Comparison of ENCODE assay signal across 9 cellular contexts in genomic region chr6:115891111-115891669, GRCh38.
DNase-seq lines count a peak whose midpoint lies in the region; ATAC-seq and TF ChIP-seq lines count a peak whose summit lies in the region.
"Had no signal": no experiment of that assay in that cellular context is flagged by ENCODE, and none has a peak within 500 bp of the region (broad histone marks: within the 10 kb centered on the region; RNA-seq: fewer than 3 reads in every experiment).

No MANE protein-coding gene starts in this region.

- no peak overlapping the region for H3K18ac ChIP-seq in H9 (ENCODE audit: insufficient read length, low read depth, low read length)

- H4K8ac ChIP-seq in H9 (replicated peaks; ENCODE audit: insufficient read length, low read depth, low read length): no peak overlapping the region

- no peak overlapping the region for H3K4me3 ChIP-seq in mammary epithelial cell (replicated peaks in 1 of 3; ENCODE audit: insufficient read depth in 1 of 3, low read depth in 2 of 3, low read length in 3 of 3)
- H3K4me3 ChIP-seq: lung had no signal

- POLR2A ChIA-PET in GM10248 (lab: Yijun Ruan, JAX): no interaction called here

- no peak overlapping the region for H3K14ac ChIP-seq in H9 (ENCODE audit: insufficient read depth, low read length)

- H3T11ph ChIP-seq in H9 (ENCODE audit: low read length): no peak overlapping the region

- H3K79me2 ChIP-seq in mammary epithelial cell (ENCODE audit: insufficient read depth, low read length) (no peaks in the 10 kb centered on the region), H9 (ENCODE audit: insufficient read depth, low read length) (no peaks in the 10 kb centered on the region)

- no peaks in the 10 kb centered on the region for H3K36me3 ChIP-seq in mammary epithelial cell (ENCODE audit: insufficient read depth, low read length)

- H2BK12ac ChIP-seq in H9 (ENCODE audit: insufficient read length, low read depth, low read length): no peak overlapping the region

- H2BK120ac ChIP-seq in H9 (ENCODE audit: low read depth, low read length, poor library complexity, severe bottlenecking): no peak overlapping the region

- H4K20me1 ChIP-seq in mammary epithelial cell (ENCODE audit: insufficient read depth, low read length) (no peaks in the 10 kb centered on the region), H9 (ENCODE audit: control insufficient read depth, insufficient read depth, insufficient read length) (no peaks in the 10 kb centered on the region)

- H3K56ac ChIP-seq in H9 (ENCODE audit: insufficient read length, low read depth, low read length): no peak overlapping the region

- no peaks in the 10 kb centered on the region for H3K79me1 ChIP-seq in H9 (ENCODE audit: insufficient read depth, low read depth, low read length, poor library complexity, severe bottlenecking)

- H3K9me3 ChIP-seq in mammary epithelial cell (replicated peaks; ENCODE audit: insufficient read depth, low read length): no peaks in the 10 kb centered on the region
- H3K9me3 ChIP-seq in H9 (ENCODE audit: control insufficient read depth, low read depth, low read length): no peaks in the 10 kb centered on the region

- no peak overlapping the region for H2AFZ ChIP-seq in mammary epithelial cell (ENCODE audit: low read depth, low read length)
- H2AFZ ChIP-seq in H9 (ENCODE audit: low read length): no peak overlapping the region

- dilution Hi-C loops in mammary epithelial cell (cut with HindIII; ENCODE audit: low sequenced_read_pairs): no loop called here

- H3K23ac ChIP-seq in H9 (ENCODE audit: insufficient read length, low read depth, low read length): no peak overlapping the region

- H3K4me2 ChIP-seq in mammary epithelial cell (ENCODE audit: insufficient read depth, low read depth, low read length) (peak overlapping the region; percentile 19), H9 (ENCODE audit: insufficient read depth, insufficient read length, low read length) (no peak overlapping the region)

- no peak overlapping the region for H2BK15ac ChIP-seq in H9 (ENCODE audit: low read depth, low read length)

- H3K4me3 Mint-ChIP-seq in H9: no peak overlapping the region

- no peak overlapping the region for H3K4ac ChIP-seq in H9 (ENCODE audit: low read depth, low read length)

- no peak overlapping the region for H2BK5ac ChIP-seq in H9 (ENCODE audit: insufficient read length, low read length)

- no peaks in the 10 kb centered on the region for H3K27me3 ChIP-seq in mammary epithelial cell (ENCODE audit: insufficient read depth, low read length)
- H3K27me3 ChIP-seq in H9 (ENCODE audit: insufficient read depth, low read length): no peaks in the 10 kb centered on the region

- TF ChIP-seq CTCF in GM10248 (IDR thresholded peaks at IDR 0.05; ENCODE audit: control extremely low read depth, extremely low read depth, low read depth, missing control alignments): no peak
- no peak for TF ChIP-seq CTCF in mammary epithelial cell (conservative IDR thresholded peaks at IDR 0.05 in 1 of 2, IDR thresholded peaks at IDR 0.05 in 1 of 2; ENCODE audit: extremely low read depth in 1 of 2, insufficient read depth in 1 of 2, low read depth in 1 of 2, low read length in 2 of 2)
- no peak for TF ChIP-seq CTCF in H9 (conservative IDR thresholded peaks at IDR 0.05)

- ATAC-seq in GM21360 (IDR thresholded peaks at IDR 0.05; ENCODE audit: unreplicated experiment) (peak; percentile 97), HG03378 (IDR thresholded peaks at IDR 0.05; ENCODE audit: unreplicated experiment) (peak; percentile 98)

- H3K9ac ChIP-seq in mammary epithelial cell (ENCODE audit: insufficient read depth, low read length) (no peak overlapping the region), H9 (ENCODE audit: extremely low read depth, insufficient read length, low read length) (no peak overlapping the region)

- no peaks in the 10 kb centered on the region for H3K4me1 Mint-ChIP-seq in H9

- in situ Hi-C loops in mammary epithelial cell (cut with MboI; ENCODE audit: low sequenced_read_pairs in 2 of 2): loop anchor here in 1 of 2 donors (25.0 kb wide), 1 partner anchor 1154 kb away; no protein-coding TSS in a partner anchor

- no peak overlapping the region for H3K27ac Mint-ChIP-seq in H9

- H2AK5ac ChIP-seq in H9 (ENCODE audit: insufficient read length, low read length): no peak overlapping the region

- H3K9me3 Mint-ChIP-seq in H9: no peaks in the 10 kb centered on the region

- no peak overlapping the region for H4K91ac ChIP-seq in H9 (ENCODE audit: insufficient read length, low read depth, low read length)

- no peaks in the 10 kb centered on the region for H3K27me3 Mint-ChIP-seq in H9 (ENCODE audit: low read depth)

- BruUV-seq in mammary epithelial cell (replicated peaks; lab: Mats Ljungman, UMichigan): no TSS peak

- no peak overlapping the region for H3K27ac ChIP-seq in mammary epithelial cell (ENCODE audit: insufficient read depth, low read depth, low read length)
- no peak overlapping the region for H3K27ac ChIP-seq in H9 (ENCODE audit: insufficient read length, low read depth, low read length)

- H4K5ac ChIP-seq in H9 (ENCODE audit: insufficient read length, low read depth, low read length): no peak overlapping the region

- H3K36me3 Mint-ChIP-seq in H9 (ENCODE audit: insufficient read depth in 1 of 3, low read depth in 3 of 3): no peaks in the 10 kb centered on the region; a peak in 1 of 7 replicates

- H3K4me1 ChIP-seq in mammary epithelial cell (ENCODE audit: insufficient read depth, low read length) (peaks cover 11% of the 10 kb centered on the region), H9 (ENCODE audit: insufficient read depth, low read length) (no peaks in the 10 kb centered on the region)

- CTCF ChIA-PET in GM10248 (lab: Yijun Ruan, JAX) (no interaction called here), mammary epithelial cell (lab: Charles Lee; ENCODE audit: low non-redundant PET) (no interaction called here)

- no peak overlapping the region for H2BK20ac ChIP-seq in H9 (ENCODE audit: low read depth, low read length, poor library complexity, severe bottlenecking)

- DNase-seq in GM10248 (ENCODE audit: extremely low spot score) (peak; percentile 48), mammary epithelial cell (peak; percentile 84), H9 (no peak), NCI-H1048 (lab: John Stamatoyannopoulos, UW) (no peak), NCI-H1105 (lab: John Stamatoyannopoulos, UW) (no peak)
- DNase-seq in activated CD4-positive, alpha-beta T cell treated with anti-CD3 and anti-CD28 coated beads, Interleukin-2, amount 50 U/mL, for 1 hour: no peak

- no peaks in the 10 kb centered on the region for H3K23me2 ChIP-seq in H9 (ENCODE audit: insufficient read length, low read depth, low read length, poor library complexity, severe bottlenecking)

- intact Hi-C loops in mammary epithelial cell (cut with micrococcal nuclease): loop anchor here (10.0 kb wide), 1 partner anchor 1896 kb away; no protein-coding TSS in a partner anchor

Comparison
In these comparisons a context has a peak if more than half of its experiments do, and no peak if none do; other contexts are left out.
1. DNase-seq: peak in GM10248 (single experiment) and mammary epithelial cell (single experiment); none in H9 (single experiment), NCI-H1048 (single experiment), NCI-H1105 (single experiment) and activated CD4-positive, alpha-beta T cell treated with anti-CD3 and anti-CD28 coated beads, Interleukin-2, amount 50 U/mL, for 1 hour (single experiment).